1 cellular context compared by ENCODE assay signal in genomic region chr19:1510807-1511206, GRCh38.
TF ChIP-seq lines count a peak whose summit lies in the region.

No MANE protein-coding gene starts in this region.

TF ChIP-seq in GM23338, 12 proteins besides CTCF, POLR2A, EP300 and RAD21:
- TF ChIP-seq NANOG (IDR thresholded peaks at IDR 0.05; ENCODE audit: borderline replicate concordance) (no peak), JUNB (IDR thresholded peaks at IDR 0.05; ENCODE audit: unreplicated experiment) (no peak), ZNF462 (CRISPR knock-in tag; IDR thresholded peaks at IDR 0.05) (no peak), ZNF114 (CRISPR knock-in tag; IDR thresholded peaks at IDR 0.05) (no peak), EZH2 (IDR thresholded peaks at IDR 0.05; ENCODE audit: low read depth, unreplicated experiment) (no peak), EZH2phosphoT487 (IDR thresholded peaks at IDR 0.05; ENCODE audit: unreplicated experiment) (no peak), ETS1 (IDR thresholded peaks at IDR 0.05) (no peak), CREB1 (CRISPR knock-in tag; IDR thresholded peaks at IDR 0.05; ENCODE audit: low read depth) (no peak), POLR2AphosphoS5 (IDR thresholded peaks at IDR 0.05; ENCODE audit: low read depth) (no peak), ZNF331 (CRISPR knock-in tag; IDR thresholded peaks at IDR 0.05; ENCODE audit: low read depth) (no peak), REST (IDR thresholded peaks at IDR 0.05; ENCODE audit: unreplicated experiment) (no peak), STAT1 (IDR thresholded peaks at IDR 0.05; ENCODE audit: unreplicated experiment) (no peak)
